ENCODE assay signal across 32 cellular contexts in the genomic region with DNA sequence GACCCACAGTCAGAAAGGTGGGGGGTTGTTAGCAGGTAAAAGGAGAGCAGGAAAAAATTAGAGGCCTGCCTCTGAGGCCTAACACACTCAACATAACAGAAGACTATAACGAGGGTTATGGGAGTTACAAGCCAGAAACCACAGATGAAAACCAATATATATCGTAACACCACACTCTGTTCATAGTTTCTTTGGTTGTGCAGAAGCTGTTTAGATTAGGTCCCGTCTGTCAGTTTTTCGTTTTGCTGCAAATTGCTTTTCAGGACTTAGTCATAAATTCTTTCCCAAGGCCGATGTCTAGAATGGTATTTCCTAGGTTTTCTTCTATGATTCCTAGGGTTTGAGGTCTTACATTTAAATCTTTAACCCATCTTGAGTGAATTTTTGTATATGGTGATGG.
"Had no signal": no experiment of that assay in that cellular context is flagged by ENCODE, and none has a peak within 500 bp of the region (broad histone marks: within the 10 kb centered on the region; RNA-seq: fewer than 3 reads in every experiment).

No MANE protein-coding gene starts in this region.

- H3K27me3 ChIP-seq: adrenal gland, brain microvascular endothelial cell, Peyer's patch, SJSA1 had no signal

- H3K27me3 Mint-ChIP-seq: activated CD8-positive, alpha-beta T cell treated with anti-CD3 and anti-CD28 coated beads for 36 hours; activated T-helper 17 cell treated with anti-CD3 and anti-CD28 coated beads, Interleukin-2, amount 50 U/mL, for 72 hours had no signal

- ATAC-seq: activated CD8-positive, alpha-beta T cell treated with anti-CD3 and anti-CD28 coated beads for 36 hours; activated naive CD4-positive, alpha-beta T cell treated with anti-CD3 and anti-CD28 coated beads, Interleukin-2, amount 50 U/mL, for 72 hours; activated T-cell treated with anti-CD3 and anti-CD28 coated beads, Interleukin-2, amount 50 U/mL, for 72 hours; activated T-helper 17 cell treated with anti-CD3 and anti-CD28 coated beads, Interleukin-2, amount 50 U/mL, for 72 hours; PC-3 had no signal

- H3K9me3 Mint-ChIP-seq: activated CD4-positive, alpha-beta T cell treated with anti-CD3 and anti-CD28 coated beads, Interleukin-2, amount 10 ng/mL, durations not matched to agents 24 days and 14 days; activated CD8-positive, alpha-beta T cell treated with anti-CD3 and anti-CD28 coated beads for 36 hours; activated naive CD4-positive, alpha-beta T cell treated with anti-CD3 and anti-CD28 coated beads for 36 hours; activated naive CD4-positive, alpha-beta T cell treated with anti-CD3 and anti-CD28 coated beads, Interleukin-2, amount 50 U/mL, for 72 hours; activated T-cell treated with anti-CD3 and anti-CD28 coated beads, Interleukin-2, amount 50 U/mL, for 72 hours; activated T-helper 17 cell treated with anti-CD3 and anti-CD28 coated beads, Interleukin-2, amount 50 U/mL, for 72 hours; T-helper 1 cell treated with Interleukin-12 subunit alpha and Interleukin-12 subunit beta and Interleukin-4 antibody, amounts not matched to agents 30 μg/mL and 1 μg/mL, for 36 hours; T-helper 2 cell treated with Interferon-gamma antibody and Interleukin-4, amounts not matched to agents 5 μg/mL and 100 μg/mL, for 36 hours had no signal

- H3K36me3 ChIP-seq: adrenal gland, brain microvascular endothelial cell, Peyer's patch had no signal

- FAIRE-seq: TTC549 had no signal

- H3K27ac ChIP-seq: adrenal gland, brain microvascular endothelial cell, KMS-11, Peyer's patch, SJSA1 had no signal

- H3K4me2 ChIP-seq: KMS-11, SK-N-SH had no signal

- H3K9ac ChIP-seq: KMS-11, SK-N-SH had no signal

- DNase-seq: activated CD4-positive, alpha-beta T cell treated with anti-CD3 and anti-CD28 coated beads, Interleukin-2, amount 10 ng/mL, durations not matched to agents 24 days and 14 days; activated CD4-positive, alpha-beta T cell treated with anti-CD3 and anti-CD28 coated beads, Interleukin-2, amount 50 U/mL, for 4 hours; activated CD8-positive, alpha-beta T cell treated with anti-CD3 and anti-CD28 coated beads for 36 hours; activated effector memory CD4-positive, alpha-beta T cell treated with anti-CD3 and anti-CD28 coated beads, Interleukin-2, amount 50 U/mL, for 16 hours; activated naive CD4-positive, alpha-beta T cell treated with anti-CD3 and anti-CD28 coated beads for 36 hours; activated T-cell treated with anti-CD3 and anti-CD28 coated beads, Interleukin-2, amount 50 U/mL, for 1 hour; activated T-cell treated with anti-CD3 and anti-CD28 coated beads, Interleukin-2, amount 50 U/mL, for 72 hours; adrenal gland; anterior cingulate cortex; brain microvascular endothelial cell; central memory CD4-positive, alpha-beta T cell; MM.1S; NCI-H1092 treated with DMSO at 0.1 percent for 48 hours; NCI-H1417 treated with DMSO at 0.1 percent for 48 hours; NCI-H1694; NCI-H1930; NCI-H2081 treated with DMSO at 0.1 percent for 48 hours; NCI-H345; NCI-H524 treated with DMSO at 0.1 percent for 48 hours; NK-92 treated with Interleukin-12 subunit alpha and Interleukin-12 subunit beta, amount 100 ng/mL, for 24 hours; PC-3; Peyer's patch; RPMI8226; SHP77 treated with DMSO at 0.1 percent for 48 hours; SK-N-SH had no signal

- H3K4me3 Mint-ChIP-seq: activated CD4-positive, alpha-beta T cell treated with anti-CD3 and anti-CD28 coated beads, Interleukin-2, amount 10 ng/mL, durations not matched to agents 24 days and 14 days; activated CD8-positive, alpha-beta T cell treated with anti-CD3 and anti-CD28 coated beads for 36 hours; activated naive CD4-positive, alpha-beta T cell treated with anti-CD3 and anti-CD28 coated beads for 36 hours; activated T-cell treated with anti-CD3 and anti-CD28 coated beads, Interleukin-2, amount 50 U/mL, for 72 hours; activated T-helper 17 cell treated with anti-CD3 and anti-CD28 coated beads, Interleukin-2, amount 50 U/mL, for 72 hours; T-helper 1 cell treated with Interleukin-12 subunit alpha and Interleukin-12 subunit beta and Interleukin-4 antibody, amounts not matched to agents 30 μg/mL and 1 μg/mL, for 36 hours; T-helper 2 cell treated with Interferon-gamma antibody and Interleukin-4, amounts not matched to agents 5 μg/mL and 100 μg/mL, for 36 hours had no signal

- H3K27ac Mint-ChIP-seq: activated CD4-positive, alpha-beta T cell treated with anti-CD3 and anti-CD28 coated beads, Interleukin-2, amount 10 ng/mL, durations not matched to agents 24 days and 14 days; activated CD8-positive, alpha-beta T cell treated with anti-CD3 and anti-CD28 coated beads for 36 hours; activated naive CD4-positive, alpha-beta T cell treated with anti-CD3 and anti-CD28 coated beads for 36 hours; activated naive CD4-positive, alpha-beta T cell treated with anti-CD3 and anti-CD28 coated beads, Interleukin-2, amount 50 U/mL, for 72 hours; activated T-cell treated with anti-CD3 and anti-CD28 coated beads, Interleukin-2, amount 50 U/mL, for 72 hours; activated T-helper 17 cell treated with anti-CD3 and anti-CD28 coated beads, Interleukin-2, amount 50 U/mL, for 72 hours; T-helper 1 cell treated with Interleukin-12 subunit alpha and Interleukin-12 subunit beta and Interleukin-4 antibody, amounts not matched to agents 30 μg/mL and 1 μg/mL, for 36 hours; T-helper 2 cell treated with Interferon-gamma antibody and Interleukin-4, amounts not matched to agents 5 μg/mL and 100 μg/mL, for 36 hours had no signal

- H3K4me3 ChIP-seq: adrenal gland, Peyer's patch, SJSA1 had no signal

- H3K9me3 ChIP-seq: adrenal gland, Peyer's patch, SJSA1, SK-N-SH had no signal
